8 cellular contexts compared by ENCODE assay signal in genomic region chr2:27133905-27134780, GRCh38. TPM values are rescaled to one million over a fixed set of nuclear protein-coding genes. Genes with fewer than 3 reads are reported as not detected.
DNase-seq lines count a peak whose midpoint lies in the region; ATAC-seq and TF ChIP-seq lines count a peak whose summit lies in the region.

A gene with protein sequence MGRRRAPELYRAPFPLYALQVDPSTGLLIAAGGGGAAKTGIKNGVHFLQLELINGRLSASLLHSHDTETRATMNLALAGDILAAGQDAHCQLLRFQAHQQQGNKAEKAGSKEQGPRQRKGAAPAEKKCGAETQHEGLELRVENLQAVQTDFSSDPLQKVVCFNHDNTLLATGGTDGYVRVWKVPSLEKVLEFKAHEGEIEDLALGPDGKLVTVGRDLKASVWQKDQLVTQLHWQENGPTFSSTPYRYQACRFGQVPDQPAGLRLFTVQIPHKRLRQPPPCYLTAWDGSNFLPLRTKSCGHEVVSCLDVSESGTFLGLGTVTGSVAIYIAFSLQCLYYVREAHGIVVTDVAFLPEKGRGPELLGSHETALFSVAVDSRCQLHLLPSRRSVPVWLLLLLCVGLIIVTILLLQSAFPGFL (minus strand): TSS chr2:27134636. CDS start chr2:27134421, 215 bp downstream.

- POLR2A ChIA-PET in CD8-positive, alpha-beta T cell (lab: Charles Lee): interaction anchor here (0.7 to 4.7 kb wide), 6 partner anchors 8 to 246 kb away, joined by 3 to 52 read pairs (median 4); partner anchors contain the start of genes ABHD1, AGBL5, KHK and ZNF513

- H3K27me3 Mint-ChIP-seq in CD8-positive, alpha-beta T cell (ENCODE audit: low read depth): no peaks in the 10 kb centered on the region

- H3K4me1 Mint-ChIP-seq in CD8-positive, alpha-beta T cell (ENCODE audit: low read depth): peaks cover 18% of the 10 kb centered on the region

- no peaks in the 10 kb centered on the region for H3K9me3 ChIP-seq in CD8-positive, alpha-beta T cell (ENCODE audit: low read length)

- peak within 1 kb of the TSS; percentile 95 for H3K4me3 Mint-ChIP-seq in CD8-positive, alpha-beta T cell

- H3K36me3 ChIP-seq in CD8-positive, alpha-beta T cell (ENCODE audit: insufficient read depth, low read length): peaks cover 8% of the 10 kb centered on the region

- no peaks in the 10 kb centered on the region for H3K9me3 Mint-ChIP-seq in CD8-positive, alpha-beta T cell

- peak within 1 kb of the TSS; percentile 92 for H3K27ac ChIP-seq in CD8-positive, alpha-beta T cell (ENCODE audit: low read depth, low read length)

- ATAC-seq in CD8-positive, alpha-beta T cell: peak; percentile 97
- peak; percentile 92 for ATAC-seq in GM19463 (IDR thresholded peaks at IDR 0.05; ENCODE audit: unreplicated experiment)

- H3K27me3 ChIP-seq in CD8-positive, alpha-beta T cell (ENCODE audit: insufficient read depth, low read length): no peaks in the 10 kb centered on the region

- H3K4me3 ChIP-seq in CD8-positive, alpha-beta T cell (ENCODE audit: low read depth, low read length): peak within 1 kb of the TSS; percentile 99

- peaks cover 33% of the 10 kb centered on the region for H3K36me3 Mint-ChIP-seq in CD8-positive, alpha-beta T cell

- intact Hi-C loops in CD8-positive, alpha-beta T cell (cut with DNase I, micrococcal nuclease): loop anchor here (1.0 to 10.0 kb wide), 11 partner anchors 11 to 358 kb away; partner anchors contain the start of genes ABHD1 (in 2 of the 2), ATRAID (in 2 of the 2), CENPA (in 2 of the 2) and KHK (in 2 of the 2)

- TF ChIP-seq CTCF in CD8-positive, alpha-beta T cell (IDR thresholded peaks at IDR 0.05): no peak

- peaks cover 14% of the 10 kb centered on the region for H3K4me1 ChIP-seq in CD8-positive, alpha-beta T cell (ENCODE audit: insufficient read depth, low read length)

- peak; percentile 96 to 99 (median 98) for DNase-seq in CD8-positive, alpha-beta T cell
- DNase-seq in HS-27A (ENCODE audit: low read depth) (peak; percentile 76), NK-92 (lab: John Stamatoyannopoulos, UW; ENCODE audit: unreplicated experiment) (peak; percentile 76), lung microvascular endothelial cell (ENCODE audit: low read depth in 2 of 2) (peak; percentile 94 to 97)
- DNase-seq in activated CD8-positive, alpha-beta memory T cell treated with anti-CD3 and anti-CD28 coated beads for 1 hour (ENCODE audit: extremely low read depth in 1 of 2, low read depth in 1 of 2): peak; percentile 91 to 98
- DNase-seq in effector CD4-positive, alpha-beta T cell: peak; percentile 97
- peak; percentile 96 to 99 (median 97) for DNase-seq in stimulated activated CD4-positive, alpha-beta T cell treated with anti-CD3 and anti-CD28 coated beads, TNF-alpha, amount 100 ng/mL, for 48 hours (ENCODE audit: low read depth in 3 of 3)

- peak within 1 kb of the TSS; percentile 97 for H3K27ac Mint-ChIP-seq in CD8-positive, alpha-beta T cell

- CTCF ChIA-PET in CD8-positive, alpha-beta T cell (lab: Charles Lee): interaction anchor here (0.7 to 1.6 kb wide), 4 partner anchors 9 to 51 kb away, joined by 3 to 4 read pairs (median 3); partner anchors contain the start of gene ABHD1

RNA-seq across cellular contexts. Expression of the gene that starts here (rescaled TPM):
- total RNA-seq in CD8-positive, alpha-beta T cell: 10 to 100 TPM in 1 of 2 experiments, 1 to 10 TPM in 1; 9.0 to 10.1 TPM
- total RNA-seq in lung microvascular endothelial cell: 24.2 and 36.7 TPM in 2 replicates

Comparison
In these comparisons a context has a peak if more than half of its experiments do, and no peak if none do; other contexts are left out.
1. Peak in every context shown above with its lines: DNase-seq, ATAC-seq, H3K4me3 ChIP-seq and H3K27ac ChIP-seq.